ENCODE assay signal across 8 cellular contexts in the genomic region with DNA sequence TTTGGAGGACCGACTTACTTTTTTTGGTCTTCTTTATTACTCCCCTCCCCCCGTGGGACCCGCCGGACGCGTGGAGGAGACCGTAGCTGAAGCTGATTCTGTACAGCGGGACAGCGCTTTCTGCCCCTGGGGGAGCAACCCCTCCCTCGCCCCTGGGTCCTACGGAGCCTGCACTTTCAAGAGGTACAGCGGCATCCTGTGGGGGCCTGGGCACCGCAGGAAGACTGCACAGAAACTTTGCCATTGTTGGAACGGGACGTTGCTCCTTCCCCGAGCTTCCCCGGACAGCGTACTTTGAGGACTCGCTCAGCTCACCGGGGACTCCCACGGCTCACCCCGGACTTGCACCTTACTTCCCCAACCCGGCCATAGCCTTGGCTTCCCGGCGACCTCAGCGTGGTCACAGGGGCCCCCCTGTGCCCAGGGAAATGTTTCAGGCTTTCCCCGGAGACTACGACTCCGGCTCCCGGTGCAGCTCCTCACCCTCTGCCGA. TPM values are rescaled to one million over a fixed set of nuclear protein-coding genes. Genes with fewer than 3 reads are reported as not detected.
DNase-seq lines count a peak whose midpoint lies in the region; ATAC-seq and TF ChIP-seq lines count a peak whose summit lies in the region.

No MANE protein-coding gene starts in this region.

- H3K27me3 ChIP-seq in BLaER1 (peaks cover 36% of the 10 kb centered on the region), rectal smooth muscle tissue (ENCODE audit: control insufficient read depth, insufficient read depth, low read length) (no peaks in the 10 kb centered on the region)

- peaks cover 19% of the 10 kb centered on the region for H4K20me1 ChIP-seq in BLaER1

- CTCF ChIA-PET in activated CD8-positive, alpha-beta memory T cell treated with anti-CD3 and anti-CD28 coated beads, Interleukin-2, amount 10 ng/mL, durations not matched to agents 7 days and 5 days (lab: Charles Lee), result interaction anchor here (0.7 to 6.9 kb wide), 15 partner anchors 7 to 224 kb away, joined by 3 to 111 read pairs (median 7); a partner anchor contains a TSS

- H3K4me1 Mint-ChIP-seq in activated CD8-positive, alpha-beta memory T cell treated with anti-CD3 and anti-CD28 coated beads, Interleukin-2, amount 10 ng/mL, durations not matched to agents 7 days and 5 days, result peaks cover 24% of the 10 kb centered on the region

- peak overlapping the region; percentile 96 for H3K27ac Mint-ChIP-seq in activated CD8-positive, alpha-beta memory T cell treated with anti-CD3 and anti-CD28 coated beads, Interleukin-2, amount 10 ng/mL, durations not matched to agents 7 days and 5 days

- H3K27ac ChIP-seq in BLaER1 (no peak overlapping the region), rectal smooth muscle tissue (ENCODE audit: low read depth, low read length) (no peak overlapping the region)

- no peaks in the 10 kb centered on the region for H3K36me3 Mint-ChIP-seq in activated CD8-positive, alpha-beta memory T cell treated with anti-CD3 and anti-CD28 coated beads, Interleukin-2, amount 10 ng/mL, durations not matched to agents 7 days and 5 days

- H3K4me2 ChIP-seq in BLaER1, result peak overlapping the region; percentile 100

- peak overlapping the region; percentile 82 for H3K9ac ChIP-seq in BLaER1
- no peak overlapping the region for H3K9ac ChIP-seq in rectal smooth muscle tissue (ENCODE audit: low read length)

- peak overlapping the region; percentile 81 for H3K4me3 ChIP-seq in BLaER1
- H3K4me3 ChIP-seq in fibroblast of pulmonary artery (replicated peaks; ENCODE audit: low read depth, low read length), result peak overlapping the region; percentile 97
- peak overlapping the region; percentile 99 for H3K4me3 ChIP-seq in rectal smooth muscle tissue (ENCODE audit: low read length)

- no peak for TF ChIP-seq CTCF in fibroblast of pulmonary artery (IDR thresholded peaks at IDR 0.05; ENCODE audit: low read length, missing control alignments)

- H3K9me3 ChIP-seq in BLaER1, result no peaks in the 10 kb centered on the region

- H3K36me3 ChIP-seq in BLaER1 (no peaks in the 10 kb centered on the region), rectal smooth muscle tissue (ENCODE audit: control insufficient read depth, insufficient read depth, low read length) (peaks cover 2% of the 10 kb centered on the region)

- peaks cover 20% of the 10 kb centered on the region for H3K27me3 Mint-ChIP-seq in activated CD8-positive, alpha-beta memory T cell treated with anti-CD3 and anti-CD28 coated beads, Interleukin-2, amount 10 ng/mL, durations not matched to agents 7 days and 5 days

- peaks cover 47% of the 10 kb centered on the region for H3K4me1 ChIP-seq in BLaER1
- peaks cover 13% of the 10 kb centered on the region for H3K4me1 ChIP-seq in rectal smooth muscle tissue (ENCODE audit: control insufficient read depth, insufficient read depth, low read length)

- H3K9me3 Mint-ChIP-seq in activated CD8-positive, alpha-beta memory T cell treated with anti-CD3 and anti-CD28 coated beads, Interleukin-2, amount 10 ng/mL, durations not matched to agents 7 days and 5 days (ENCODE audit: low read depth), result no peaks in the 10 kb centered on the region

- peak; percentile 73 for DNase-seq in activated CD8-positive, alpha-beta memory T cell treated with anti-CD3 and anti-CD28 coated beads, Interleukin-2, amount 10 ng/mL, durations not matched to agents 7 days and 5 days
- no peak for DNase-seq in fibroblast of pulmonary artery (ENCODE audit: low read depth)

- peak overlapping the region; percentile 86 for H3K4me3 Mint-ChIP-seq in activated CD8-positive, alpha-beta memory T cell treated with anti-CD3 and anti-CD28 coated beads, Interleukin-2, amount 10 ng/mL, durations not matched to agents 7 days and 5 days

- peak; percentile 1 for ATAC-seq in HG03378 (IDR thresholded peaks at IDR 0.05; ENCODE audit: unreplicated experiment)
- no peak for ATAC-seq in activated CD8-positive, alpha-beta memory T cell treated with anti-CD3 and anti-CD28 coated beads, Interleukin-2, amount 10 ng/mL, durations not matched to agents 7 days and 5 days
- no peak for ATAC-seq in GM19463 (IDR thresholded peaks at IDR 0.05; ENCODE audit: unreplicated experiment)
- no peak for ATAC-seq in GM21390 (IDR thresholded peaks at IDR 0.05; ENCODE audit: unreplicated experiment)
- no peak for ATAC-seq in GM21576 (IDR thresholded peaks at IDR 0.05; ENCODE audit: unreplicated experiment)

RNA-seq across cellular contexts. Expression of a gene that starts 0.4 kb away (rescaled TPM):
- total RNA-seq in activated CD8-positive, alpha-beta memory T cell treated with anti-CD3 and anti-CD28 coated beads, Interleukin-2, amount 10 ng/mL, durations not matched to agents 7 days and 5 days, result 10 to 100 TPM in 1 of 2 experiments, 1 to 10 TPM in 1; 5.6 to 98.6 TPM

RNA-seq across cellular contexts. Expression of a gene that starts 28.6 kb away (rescaled TPM):
- 1 to 10 TPM; 3.1 to 4.3 TPM for total RNA-seq in activated CD8-positive, alpha-beta memory T cell treated with anti-CD3 and anti-CD28 coated beads, Interleukin-2, amount 10 ng/mL, durations not matched to agents 7 days and 5 days

RNA-seq across cellular contexts. Expression of a gene that starts 30.0 kb away (rescaled TPM):
- 1 to 10 TPM; 4.3 to 4.5 TPM for total RNA-seq in activated CD8-positive, alpha-beta memory T cell treated with anti-CD3 and anti-CD28 coated beads, Interleukin-2, amount 10 ng/mL, durations not matched to agents 7 days and 5 days

RNA-seq across cellular contexts. Expression of a gene that starts 39.1 kb away (rescaled TPM):
- total RNA-seq in activated CD8-positive, alpha-beta memory T cell treated with anti-CD3 and anti-CD28 coated beads, Interleukin-2, amount 10 ng/mL, durations not matched to agents 7 days and 5 days, result 100 to 1,000 TPM; 223 to 308 TPM

RNA-seq across cellular contexts. Expression of a gene that starts 44.5 kb away (rescaled TPM):
- total RNA-seq in activated CD8-positive, alpha-beta memory T cell treated with anti-CD3 and anti-CD28 coated beads, Interleukin-2, amount 10 ng/mL, durations not matched to agents 7 days and 5 days, result 10 to 100 TPM; 62.5 to 73.4 TPM
